ENCODE assay signal across 3 cellular contexts in genomic region chr10:67684140-67684539, GRCh38. TPM values are rescaled to one million over a fixed set of nuclear protein-coding genes. Genes with fewer than 3 reads are reported as not detected.
"Had no signal": no experiment of that assay in that cellular context is flagged by ENCODE, and none has a peak within 500 bp of the region (broad histone marks: within the 10 kb centered on the region; RNA-seq: fewer than 3 reads in every experiment).

No MANE protein-coding gene starts in this region.

RNA-seq across cellular contexts. Expression of gene CTNNA3, which starts 11.9 kb away (rescaled TPM):
- total RNA-seq: GM23248, H4, HFFc6 had no signal
- polyA plus RNA-seq: GM23248 had no signal
